In the genomic region with DNA sequence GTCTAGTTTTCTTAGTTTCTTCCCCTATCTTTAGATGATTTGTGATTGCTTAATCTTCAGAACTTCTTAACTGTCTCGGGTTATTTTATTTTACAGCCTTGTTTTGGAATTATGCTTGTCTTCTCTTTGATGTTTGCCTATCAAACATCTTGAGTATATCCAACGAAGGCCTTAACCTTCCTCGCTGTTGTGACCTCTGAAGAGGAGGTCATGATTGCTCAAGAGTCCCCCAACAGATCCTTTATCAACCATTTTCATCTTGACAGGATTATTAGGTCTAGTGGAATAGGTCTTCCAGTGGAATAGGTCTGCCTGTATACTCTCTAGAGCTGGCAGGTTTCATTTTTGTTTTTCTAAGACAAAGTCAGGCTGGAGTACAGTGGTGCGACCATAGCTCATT, we compare ENCODE assay signal across 18 cellular contexts.
"Had no signal": no experiment of that assay in that cellular context is flagged by ENCODE, and none has a peak within 500 bp of the region (broad histone marks: within the 10 kb centered on the region; RNA-seq: fewer than 3 reads in every experiment).

No MANE protein-coding gene starts in this region.

- H3K4me1 ChIP-seq: gastrocnemius medialis, thyroid gland had no signal

- H3K9me3 ChIP-seq: gastrocnemius medialis, heart right ventricle, right atrium auricular region, suprapubic skin, thyroid gland had no signal

- DNase-seq: cortex of kidney; dorsolateral prefrontal cortex; effector CD8-positive, alpha-beta T cell; gastrocnemius medialis; heart right ventricle; hypothalamus; kidney glomerular epithelial cell; natural killer cell; posterior cingulate gyrus; small intestine; stimulated activated CD4-positive, alpha-beta T cell treated with anti-CD3 and anti-CD28 coated beads, Interleukin-12 subunit alpha, Interleukin-12 subunit beta, amount 100 ng/mL, for 4 hours; stimulated activated CD4-positive, alpha-beta T cell treated with anti-CD3 and anti-CD28 coated beads, Interleukin-2, amount 100 ng/mL, for 48 hours; stimulated activated naive CD4-positive, alpha-beta T cell treated with Interleukin-2 at 50 U/mL for 16 hours; thyroid gland had no signal

- H3K36me3 ChIP-seq: right atrium auricular region, thyroid gland had no signal

- H3K27me3 ChIP-seq: dorsolateral prefrontal cortex, gastrocnemius medialis, heart right ventricle, right atrium auricular region, suprapubic skin, thyroid gland had no signal

- FAIRE-seq: islet of Langerhans, small intestine had no signal

- ATAC-seq: esophagus mucosa, gastrocnemius medialis, heart right ventricle, natural killer cell had no signal

- H3K27ac ChIP-seq: gastrocnemius medialis, heart right ventricle, right atrium auricular region, suprapubic skin, thyroid gland had no signal

- H3K4me3 ChIP-seq: dorsolateral prefrontal cortex, gastrocnemius medialis, heart right ventricle, right atrium auricular region, suprapubic skin, thyroid gland had no signal
